In the genomic region with DNA sequence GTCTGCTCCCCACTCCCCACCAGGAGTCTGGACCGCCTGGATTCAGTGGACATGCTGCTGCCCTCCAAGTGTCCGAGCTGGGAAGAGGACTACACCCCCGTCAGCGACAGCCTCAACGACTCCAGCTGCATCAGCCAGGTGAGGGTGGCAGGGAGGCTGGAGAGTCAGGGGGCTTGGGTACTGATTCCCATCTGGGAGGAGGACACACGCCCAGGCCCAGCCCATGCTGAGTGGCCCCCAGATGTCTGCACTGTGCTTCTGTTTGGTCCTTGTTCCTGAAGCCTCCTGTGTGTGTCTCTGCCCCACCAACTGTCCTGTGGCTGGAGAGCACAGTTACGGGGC, we compare ENCODE assay signal across 1 cellular context.
TF ChIP-seq lines count a peak whose summit lies in the region.

No MANE protein-coding gene starts in this region.

TF ChIP-seq in HepG2, 621 proteins besides CTCF, POLR2A, EP300 and RAD21 (continued from another document):
- TF ChIP-seq, protein P1, sequence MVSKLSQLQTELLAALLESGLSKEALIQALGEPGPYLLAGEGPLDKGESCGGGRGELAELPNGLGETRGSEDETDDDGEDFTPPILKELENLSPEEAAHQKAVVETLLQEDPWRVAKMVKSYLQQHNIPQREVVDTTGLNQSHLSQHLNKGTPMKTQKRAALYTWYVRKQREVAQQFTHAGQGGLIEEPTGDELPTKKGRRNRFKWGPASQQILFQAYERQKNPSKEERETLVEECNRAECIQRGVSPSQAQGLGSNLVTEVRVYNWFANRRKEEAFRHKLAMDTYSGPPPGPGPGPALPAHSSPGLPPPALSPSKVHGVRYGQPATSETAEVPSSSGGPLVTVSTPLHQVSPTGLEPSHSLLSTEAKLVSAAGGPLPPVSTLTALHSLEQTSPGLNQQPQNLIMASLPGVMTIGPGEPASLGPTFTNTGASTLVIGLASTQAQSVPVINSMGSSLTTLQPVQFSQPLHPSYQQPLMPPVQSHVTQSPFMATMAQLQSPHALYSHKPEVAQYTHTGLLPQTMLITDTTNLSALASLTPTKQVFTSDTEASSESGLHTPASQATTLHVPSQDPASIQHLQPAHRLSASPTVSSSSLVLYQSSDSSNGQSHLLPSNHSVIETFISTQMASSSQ (IDR thresholded peaks at IDR 0.05; ENCODE audit: low read depth), result no peak
- TF ChIP-seq, protein P1 (CRISPR knock-in tag; IDR thresholded peaks at IDR 0.05; ENCODE audit: borderline replicate concordance), result no peak
- TF ChIP-seq, protein P2, sequence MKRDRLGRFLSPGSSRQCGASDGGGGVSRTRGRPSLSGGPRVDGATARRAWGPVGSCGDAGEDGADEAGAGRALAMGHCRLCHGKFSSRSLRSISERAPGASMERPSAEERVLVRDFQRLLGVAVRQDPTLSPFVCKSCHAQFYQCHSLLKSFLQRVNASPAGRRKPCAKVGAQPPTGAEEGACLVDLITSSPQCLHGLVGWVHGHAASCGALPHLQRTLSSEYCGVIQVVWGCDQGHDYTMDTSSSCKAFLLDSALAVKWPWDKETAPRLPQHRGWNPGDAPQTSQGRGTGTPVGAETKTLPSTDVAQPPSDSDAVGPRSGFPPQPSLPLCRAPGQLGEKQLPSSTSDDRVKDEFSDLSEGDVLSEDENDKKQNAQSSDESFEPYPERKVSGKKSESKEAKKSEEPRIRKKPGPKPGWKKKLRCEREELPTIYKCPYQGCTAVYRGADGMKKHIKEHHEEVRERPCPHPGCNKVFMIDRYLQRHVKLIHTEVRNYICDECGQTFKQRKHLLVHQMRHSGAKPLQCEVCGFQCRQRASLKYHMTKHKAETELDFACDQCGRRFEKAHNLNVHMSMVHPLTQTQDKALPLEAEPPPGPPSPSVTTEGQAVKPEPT (CRISPR knock-in tag; IDR thresholded peaks at IDR 0.05; ENCODE audit: low read depth), result no peak
- TF ChIP-seq, protein P3, sequence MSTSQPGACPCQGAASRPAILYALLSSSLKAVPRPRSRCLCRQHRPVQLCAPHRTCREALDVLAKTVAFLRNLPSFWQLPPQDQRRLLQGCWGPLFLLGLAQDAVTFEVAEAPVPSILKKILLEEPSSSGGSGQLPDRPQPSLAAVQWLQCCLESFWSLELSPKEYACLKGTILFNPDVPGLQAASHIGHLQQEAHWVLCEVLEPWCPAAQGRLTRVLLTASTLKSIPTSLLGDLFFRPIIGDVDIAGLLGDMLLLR (CRISPR knock-in tag; IDR thresholded peaks at IDR 0.05), result no peak
- no peak for TF ChIP-seq RFXANK (CRISPR knock-in tag; IDR thresholded peaks at IDR 0.05)
- TF ChIP-seq ZMYM4 (CRISPR knock-in tag; IDR thresholded peaks at IDR 0.05), result no peak
- TF ChIP-seq NFAT5 (CRISPR knock-in tag; IDR thresholded peaks at IDR 0.05), result no peak
- no peak for TF ChIP-seq TSC22D2 (CRISPR knock-in tag; IDR thresholded peaks at IDR 0.05; ENCODE audit: borderline replicate concordance)
- TF ChIP-seq, protein P4, sequence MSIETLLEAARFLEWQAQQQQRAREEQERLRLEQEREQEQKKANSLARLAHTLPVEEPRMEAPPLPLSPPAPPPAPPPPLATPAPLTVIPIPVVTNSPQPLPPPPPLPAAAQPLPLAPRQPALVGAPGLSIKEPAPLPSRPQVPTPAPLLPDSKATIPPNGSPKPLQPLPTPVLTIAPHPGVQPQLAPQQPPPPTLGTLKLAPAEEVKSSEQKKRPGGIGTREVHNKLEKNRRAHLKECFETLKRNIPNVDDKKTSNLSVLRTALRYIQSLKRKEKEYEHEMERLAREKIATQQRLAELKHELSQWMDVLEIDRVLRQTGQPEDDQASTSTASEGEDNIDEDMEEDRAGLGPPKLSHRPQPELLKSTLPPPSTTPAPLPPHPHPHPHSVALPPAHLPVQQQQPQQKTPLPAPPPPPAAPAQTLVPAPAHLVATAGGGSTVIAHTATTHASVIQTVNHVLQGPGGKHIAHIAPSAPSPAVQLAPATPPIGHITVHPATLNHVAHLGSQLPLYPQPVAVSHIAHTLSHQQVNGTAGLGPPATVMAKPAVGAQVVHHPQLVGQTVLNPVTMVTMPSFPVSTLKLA (IDR thresholded peaks at IDR 0.05), result no peak
- TF ChIP-seq, protein P5, sequence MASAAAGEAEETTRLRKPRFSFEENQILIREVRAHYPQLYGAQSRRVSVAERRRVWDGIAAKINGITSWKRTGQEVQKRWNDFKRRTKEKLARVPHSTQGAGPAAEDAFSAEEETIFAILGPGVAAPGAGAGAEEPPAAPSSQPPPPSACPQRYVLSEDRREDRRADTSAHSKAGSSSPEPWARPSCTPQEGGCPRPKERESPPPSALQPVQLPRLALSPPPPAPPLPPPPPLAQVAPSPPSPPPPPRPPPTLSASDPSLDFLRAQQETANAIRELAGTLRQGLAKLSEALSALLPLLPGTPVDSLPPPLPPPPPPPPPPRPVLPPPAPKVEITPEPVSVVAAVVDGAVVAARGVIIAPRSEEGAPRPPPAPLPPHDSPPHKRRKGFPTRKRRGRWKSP (CRISPR knock-in tag; IDR thresholded peaks at IDR 0.05), result no peak
- TF ChIP-seq ZNF33B (CRISPR knock-in tag; IDR thresholded peaks at IDR 0.05), result 0 out of 2 replicates have a peak, but pooled peaks have one; percentile 2
- TF ChIP-seq, protein P6, sequence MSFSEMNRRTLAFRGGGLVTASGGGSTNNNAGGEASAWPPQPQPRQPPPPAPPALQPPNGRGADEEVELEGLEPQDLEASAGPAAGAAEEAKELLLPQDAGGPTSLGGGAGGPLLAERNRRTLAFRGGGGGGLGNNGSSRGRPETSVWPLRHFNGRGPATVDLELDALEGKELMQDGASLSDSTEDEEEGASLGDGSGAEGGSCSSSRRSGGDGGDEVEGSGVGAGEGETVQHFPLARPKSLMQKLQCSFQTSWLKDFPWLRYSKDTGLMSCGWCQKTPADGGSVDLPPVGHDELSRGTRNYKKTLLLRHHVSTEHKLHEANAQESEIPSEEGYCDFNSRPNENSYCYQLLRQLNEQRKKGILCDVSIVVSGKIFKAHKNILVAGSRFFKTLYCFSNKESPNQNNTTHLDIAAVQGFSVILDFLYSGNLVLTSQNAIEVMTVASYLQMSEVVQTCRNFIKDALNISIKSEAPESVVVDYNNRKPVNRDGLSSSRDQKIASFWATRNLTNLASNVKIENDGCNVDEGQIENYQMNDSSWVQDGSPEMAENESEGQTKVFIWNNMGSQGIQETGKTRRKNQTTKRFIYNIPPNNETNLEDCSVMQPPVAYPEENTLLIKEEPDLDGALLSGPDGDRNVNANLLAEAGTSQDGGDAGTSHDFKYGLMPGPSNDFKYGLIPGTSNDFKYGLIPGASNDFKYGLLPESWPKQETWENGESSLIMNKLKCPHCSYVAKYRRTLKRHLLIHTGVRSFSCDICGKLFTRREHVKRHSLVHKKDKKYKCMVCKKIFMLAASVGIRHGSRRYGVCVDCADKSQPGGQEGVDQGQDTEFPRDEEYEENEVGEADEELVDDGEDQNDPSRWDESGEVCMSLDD (CRISPR knock-in tag; IDR thresholded peaks at IDR 0.05; ENCODE audit: borderline replicate concordance), result no peak
- TF ChIP-seq ZFP62 (CRISPR knock-in tag; IDR thresholded peaks at IDR 0.05), result no peak
- no peak for TF ChIP-seq FOXK1 (CRISPR knock-in tag; IDR thresholded peaks at IDR 0.05; ENCODE audit: borderline replicate concordance, low read depth)
- no peak for TF ChIP-seq RFX5 (IDR thresholded peaks at IDR 0.05; ENCODE audit: low read depth, low read length)
- TF ChIP-seq, protein P7, sequence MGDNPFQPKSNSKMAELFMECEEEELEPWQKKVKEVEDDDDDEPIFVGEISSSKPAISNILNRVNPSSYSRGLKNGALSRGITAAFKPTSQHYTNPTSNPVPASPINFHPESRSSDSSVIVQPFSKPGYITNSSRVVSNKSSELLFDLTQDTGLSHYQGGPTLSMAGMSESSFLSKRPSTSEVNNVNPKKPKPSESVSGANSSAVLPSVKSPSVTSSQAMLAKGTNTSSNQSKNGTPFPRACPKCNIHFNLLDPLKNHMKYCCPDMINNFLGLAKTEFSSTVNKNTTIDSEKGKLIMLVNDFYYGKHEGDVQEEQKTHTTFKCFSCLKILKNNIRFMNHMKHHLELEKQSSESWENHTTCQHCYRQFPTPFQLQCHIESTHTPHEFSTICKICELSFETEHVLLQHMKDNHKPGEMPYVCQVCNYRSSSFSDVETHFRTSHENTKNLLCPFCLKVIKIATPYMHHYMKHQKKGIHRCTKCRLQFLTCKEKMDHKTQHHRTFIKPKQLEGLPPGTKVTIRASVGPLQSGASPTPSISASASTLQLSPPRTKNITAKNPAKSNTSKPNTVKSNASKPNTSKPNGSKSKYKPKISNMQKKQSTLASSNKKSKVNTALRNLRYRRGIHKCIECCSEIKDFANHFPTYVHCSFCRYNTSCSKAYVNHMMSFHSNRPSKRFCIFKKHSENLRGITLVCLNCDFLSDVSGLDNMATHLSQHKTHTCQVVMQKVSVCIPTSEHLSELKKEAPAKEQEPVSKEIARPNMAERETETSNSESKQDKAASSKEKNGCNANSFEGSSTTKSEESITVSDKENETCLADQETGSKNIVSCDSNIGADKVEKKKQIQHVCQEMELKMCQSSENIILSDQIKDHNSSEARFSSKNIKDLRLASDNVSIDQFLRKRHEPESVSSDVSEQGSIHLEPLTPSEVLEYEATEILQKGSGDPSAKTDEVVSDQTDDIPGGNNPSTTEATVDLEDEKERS (CRISPR knock-in tag; IDR thresholded peaks at IDR 0.05), result no peak
- no peak for TF ChIP-seq ARNT (IDR thresholded peaks at IDR 0.05)
- no peak for TF ChIP-seq THYN1 (CRISPR knock-in tag; IDR thresholded peaks at IDR 0.05; ENCODE audit: borderline replicate concordance, low read depth)
- no peak for TF ChIP-seq SP4 (CRISPR knock-in tag; IDR thresholded peaks at IDR 0.05)
- TF ChIP-seq ZNF256 (CRISPR knock-in tag; conservative IDR thresholded peaks at IDR 0.05), result no peak
- TF ChIP-seq ARHGAP35 (CRISPR knock-in tag; IDR thresholded peaks at IDR 0.05; ENCODE audit: borderline replicate concordance), result no peak
